8 cellular contexts compared by ENCODE assay signal in the genomic region with DNA sequence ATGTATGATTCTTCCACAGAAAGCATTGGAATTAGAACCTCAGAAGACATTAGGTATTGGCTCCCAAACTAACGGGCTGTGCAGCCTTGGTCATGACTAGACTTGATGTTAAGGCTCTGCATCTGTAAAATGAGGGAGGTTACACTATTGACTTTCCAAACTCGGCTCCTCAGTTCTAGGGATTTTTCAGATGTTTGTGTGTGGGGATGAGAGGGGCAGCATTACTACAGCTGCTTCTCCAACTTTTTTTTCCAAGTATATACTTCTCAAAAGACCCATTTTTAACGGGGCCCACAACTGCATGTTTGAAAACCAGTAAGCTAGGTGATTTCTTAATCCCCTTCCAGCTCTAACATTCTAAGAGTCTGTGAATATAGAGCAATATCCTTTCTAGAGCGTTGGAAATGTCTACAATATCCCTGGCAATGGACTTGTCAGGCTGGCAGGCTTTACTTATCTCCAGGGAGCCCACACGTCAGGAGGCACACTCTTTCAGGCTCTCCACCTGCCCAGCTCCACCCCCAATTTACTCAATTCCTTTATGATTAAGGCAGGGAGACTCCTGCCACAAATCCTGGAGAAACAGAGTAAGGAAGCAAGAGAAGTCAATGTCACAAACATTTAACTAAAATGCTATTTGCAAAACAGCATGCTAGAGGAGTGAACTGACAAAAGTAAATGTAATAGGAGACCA. TPM values are rescaled to one million over a fixed set of nuclear protein-coding genes. Genes with fewer than 3 reads are reported as not detected.
A peak's percentile ranks its signal among the peaks of the same experiment; 100 is the strongest.
DNase-seq lines count a peak whose midpoint lies in the region; ATAC-seq and TF ChIP-seq lines count a peak whose summit lies in the region.

No MANE protein-coding gene starts in this region.

- no peaks in the 10 kb centered on the region for H3K9me3 ChIP-seq in SK-N-MC (ENCODE audit: low read depth, low read length)
- H3K9me3 ChIP-seq in trophoblast cell (ENCODE audit: insufficient read depth, low read depth, low read length) = peaks cover 2% of the 10 kb centered on the region

- H3K9ac ChIP-seq in SK-N-MC (ENCODE audit: insufficient read length) (peak overlapping the region; percentile 99), trophoblast cell (ENCODE audit: low read length) (peak overlapping the region; percentile 96)

- H3K79me1 ChIP-seq in trophoblast cell (ENCODE audit: low read length) = peaks cover 18% of the 10 kb centered on the region

- H3K4ac ChIP-seq in trophoblast cell (ENCODE audit: low read depth, low read length) = peak overlapping the region; percentile 48

- H3K4me1 ChIP-seq in trophoblast cell (ENCODE audit: control insufficient read depth in 1 of 2, insufficient read depth in 2 of 2, low read length in 2 of 2) = peaks cover 14 to 17% of the 10 kb centered on the region in 2 experiments

- H2BK12ac ChIP-seq in trophoblast cell (ENCODE audit: low read length) = no peak overlapping the region

- no peak for ATAC-seq in HG03469 (IDR thresholded peaks at IDR 0.05; ENCODE audit: unreplicated experiment)

- no peak overlapping the region for H2BK5ac ChIP-seq in trophoblast cell (ENCODE audit: low read depth, low read length, poor library complexity)

- H3K23ac ChIP-seq in trophoblast cell (ENCODE audit: low read length) = no peak overlapping the region

- no peak overlapping the region for H2AFZ ChIP-seq in trophoblast cell (ENCODE audit: insufficient read depth, low read length, poor library complexity)

- H3K27me3 ChIP-seq in H7 (ENCODE audit: control insufficient read depth, insufficient read depth, low read length) (no peaks in the 10 kb centered on the region), trophoblast cell (ENCODE audit: insufficient read depth, low read length) (no peaks in the 10 kb centered on the region)

- peaks cover 14% of the 10 kb centered on the region for H3K36me3 ChIP-seq in H7 (replicated peaks; ENCODE audit: control insufficient read depth, insufficient read depth, low read length)
- H3K36me3 ChIP-seq in SK-N-MC (ENCODE audit: insufficient read depth, low read length) = peaks cover 23% of the 10 kb centered on the region
- H3K36me3 ChIP-seq in trophoblast cell (ENCODE audit: control insufficient read depth in 1 of 2, insufficient read depth in 2 of 2, low read length in 2 of 2) = peaks cover 13 to 28% of the 10 kb centered on the region in 2 experiments

- H3K4me3 ChIP-seq in H7 (ENCODE audit: insufficient read depth, low read depth, low read length) (peak overlapping the region; percentile 55), SK-N-MC (peak overlapping the region; percentile 97), fibroblast of mammary gland (ENCODE audit: control insufficient read depth, low read depth, low read length) (peak overlapping the region; percentile 99), trophoblast cell (ENCODE audit: low read depth, low read length) (peak overlapping the region; percentile 82)

- H4K12ac ChIP-seq in trophoblast cell (ENCODE audit: low read depth, low read length) = peak overlapping the region; percentile 79

- DNase-seq in H7 = peak; percentile 49
- DNase-seq in SK-N-MC (ENCODE audit: low read depth, low spot score) = no peak
- DNase-seq in fibroblast of mammary gland (ENCODE audit: low read depth) = peak; percentile 12
- DNase-seq in trophoblast cell = no peak
- DNase-seq in activated CD8-positive, alpha-beta memory T cell treated with anti-CD3 and anti-CD28 coated beads for 24 hours = no peak
- no peak for DNase-seq in globus pallidus (ENCODE audit: low spot score)
- no peak for DNase-seq in activated CD8-positive, alpha-beta memory T cell treated with anti-CD3 and anti-CD28 coated beads, Interleukin-2, amount 50 U/mL, for 48 hours

- H3K27ac ChIP-seq in SK-N-MC (peak overlapping the region; percentile 89), trophoblast cell (ENCODE audit: low read depth, low read length) (no peak overlapping the region)

- peak overlapping the region; percentile 73 for H2BK120ac ChIP-seq in trophoblast cell (ENCODE audit: insufficient read depth, low read length, poor library complexity)

- H3K18ac ChIP-seq in trophoblast cell (ENCODE audit: low read length) = no peak overlapping the region

- TF ChIP-seq CTCF in fibroblast of mammary gland (conservative IDR thresholded peaks at IDR 0.05; ENCODE audit: control insufficient read depth, insufficient read depth, low read depth, low read length) = no peak

- peak overlapping the region; percentile 21 for H2AK5ac ChIP-seq in trophoblast cell (ENCODE audit: low read length)

- H4K8ac ChIP-seq in trophoblast cell (ENCODE audit: low read depth, low read length) = peak overlapping the region; percentile 98

- H3K4me2 ChIP-seq in trophoblast cell (ENCODE audit: low read length) = peak overlapping the region; percentile 87

- peak overlapping the region; percentile 93 for H3K14ac ChIP-seq in trophoblast cell (ENCODE audit: low read length)

- peaks cover 12% of the 10 kb centered on the region for H3K79me2 ChIP-seq in trophoblast cell (ENCODE audit: control insufficient read depth, insufficient read depth, low read length, poor library complexity)

- peak overlapping the region; percentile 92 for H4K91ac ChIP-seq in trophoblast cell (ENCODE audit: low read depth, low read length)

- no CpG with 5 or more reads among the region's 5 CpGs for WGBS in trophoblast cell (ENCODE audit: extremely low coverage, insufficient coverage, insufficient read length)

RNA-seq across cellular contexts. Expression of a gene that starts 0.8 kb away (rescaled TPM):
- total RNA-seq in H7 (2014; rRNA removed; shearing (Covaris generic)) = 53.8 and 60.8 TPM in 2 replicates
- polyA plus RNA-seq in trophoblast cell (2013) = 111 and 118 TPM in 2 replicates

RNA-seq across cellular contexts. Expression of a gene that starts 15.5 kb away (rescaled TPM):
- 0.66 TPM in 1 of 2 replicates, not detected in the other for total RNA-seq in H7 (2014; rRNA removed; shearing (Covaris generic))
- polyA plus RNA-seq in trophoblast cell (2013) = 0.35 and 0.79 TPM in 2 replicates

RNA-seq across cellular contexts. Expression of a gene that starts 32.8 kb away (rescaled TPM):
- total RNA-seq in H7 (2014; rRNA removed; shearing (Covaris generic)) = 147 and 152 TPM in 2 replicates
- 51.4 and 53.1 TPM in 2 replicates for polyA plus RNA-seq in trophoblast cell (2013)

RNA-seq across cellular contexts. Expression of a gene that starts 41.5 kb away (rescaled TPM):
- 3.4 and 5.5 TPM in 2 replicates for total RNA-seq in H7 (2014; rRNA removed; shearing (Covaris generic))
- 0.06 TPM in 1 of 2 replicates, not detected in the other for polyA plus RNA-seq in trophoblast cell (2013)

RNA-seq across cellular contexts. Expression of a gene that starts 46.4 kb away (rescaled TPM):
- total RNA-seq in H7 (2014; rRNA removed; shearing (Covaris generic)) = 31.6 and 33.1 TPM in 2 replicates
- 42.0 and 43.3 TPM in 2 replicates for polyA plus RNA-seq in trophoblast cell (2013)

Comparison
In these comparisons a context has a peak if more than half of its experiments do, and no peak if none do; other contexts are left out.
1. DNase-seq: peak in H7 (single experiment) and fibroblast of mammary gland (single experiment); none in SK-N-MC (single experiment), trophoblast cell (0 of 2), activated CD8-positive, alpha-beta memory T cell treated with anti-CD3 and anti-CD28 coated beads for 24 hours (single experiment), globus pallidus (single experiment) and activated CD8-positive, alpha-beta memory T cell treated with anti-CD3 and anti-CD28 coated beads, Interleukin-2, amount 50 U/mL, for 48 hours (single experiment).
2. Peak in every context shown above with its lines, with median percentiles within 50 percentile points of each other: H3K4me3 ChIP-seq.